ENCODE assay signal across 8 cellular contexts in genomic region chr7:93374345-93374940, GRCh38.
A peak's percentile ranks its signal among the peaks of the same experiment; 100 is the strongest.
DNase-seq lines count a peak whose midpoint lies in the region; ATAC-seq and TF ChIP-seq lines count a peak whose summit lies in the region.

No MANE protein-coding gene starts in this region.

- H3K36me3 Mint-ChIP-seq in activated naive CD4-positive, alpha-beta T cell treated with anti-CD3 and anti-CD28 coated beads, Interleukin-2, amount 10 ng/mL, durations not matched to agents 7 days and 5 days = no peaks in the 10 kb centered on the region

- ATAC-seq in GM21390 (IDR thresholded peaks at IDR 0.05; ENCODE audit: unreplicated experiment) (peak; percentile 59), SK-N-SH treated with all-trans-retinoic acid at 6 μM for 48 hours (peak; percentile 95), HG03439 (IDR thresholded peaks at IDR 0.05; ENCODE audit: unreplicated experiment) (no peak)

- H3K4me3 Mint-ChIP-seq in activated naive CD4-positive, alpha-beta T cell treated with anti-CD3 and anti-CD28 coated beads, Interleukin-2, amount 10 ng/mL, durations not matched to agents 7 days and 5 days = no peak overlapping the region

- peaks cover 24% of the 10 kb centered on the region for H3K27me3 Mint-ChIP-seq in activated naive CD4-positive, alpha-beta T cell treated with anti-CD3 and anti-CD28 coated beads, Interleukin-2, amount 10 ng/mL, durations not matched to agents 7 days and 5 days

- CTCF ChIA-PET in activated naive CD4-positive, alpha-beta T cell treated with anti-CD3 and anti-CD28 coated beads, Interleukin-2, amount 10 ng/mL, durations not matched to agents 7 days and 5 days (lab: Charles Lee) = interaction anchor here (0.8 to 1.5 kb wide), 5 partner anchors 9 to 128 kb away, joined by 3 to 6 read pairs (median 5); no protein-coding TSS in a partner anchor

- no peaks in the 10 kb centered on the region for H3K9me3 Mint-ChIP-seq in activated naive CD4-positive, alpha-beta T cell treated with anti-CD3 and anti-CD28 coated beads, Interleukin-2, amount 10 ng/mL, durations not matched to agents 7 days and 5 days

- no peaks in the 10 kb centered on the region for H3K4me1 Mint-ChIP-seq in activated naive CD4-positive, alpha-beta T cell treated with anti-CD3 and anti-CD28 coated beads, Interleukin-2, amount 10 ng/mL, durations not matched to agents 7 days and 5 days

- peak; percentile 38 for DNase-seq in EL
- peak; percentile 20 for DNase-seq in HuH-7 (ENCODE audit: low spot score)
- peak; percentile 18 for DNase-seq in glomerular endothelial cell (ENCODE audit: extremely low read depth, low read depth, low spot score)
- DNase-seq in activated naive CD4-positive, alpha-beta T cell treated with anti-CD3 and anti-CD28 coated beads, Interleukin-2, amount 10 ng/mL, durations not matched to agents 7 days and 5 days = no peak
- no peak for DNase-seq in activated CD8-positive, alpha-beta memory T cell treated with anti-CD3 and anti-CD28 coated beads, Interleukin-2, amount 50 U/mL, for 4 hours

- no peak overlapping the region for H3K27ac Mint-ChIP-seq in activated naive CD4-positive, alpha-beta T cell treated with anti-CD3 and anti-CD28 coated beads, Interleukin-2, amount 10 ng/mL, durations not matched to agents 7 days and 5 days

TF ChIP-seq in SK-N-SH treated with all-trans-retinoic acid at 6 μM for 48 hours, 23 proteins besides CTCF, POLR2A, EP300 and RAD21:
- TF ChIP-seq ZNF8 (CRISPR knock-in tag; IDR thresholded peaks at IDR 0.05) (no peak), CREB5 (CRISPR knock-in tag; IDR thresholded peaks at IDR 0.05; ENCODE audit: low read depth) (no peak), RARB (CRISPR knock-in tag; IDR thresholded peaks at IDR 0.05) (no peak), TOX (CRISPR knock-in tag; IDR thresholded peaks at IDR 0.05; ENCODE audit: borderline replicate concordance) (no peak), ZFP30 (CRISPR knock-in tag; IDR thresholded peaks at IDR 0.05) (no peak), CSRNP3 (CRISPR knock-in tag; IDR thresholded peaks at IDR 0.05) (no peak), OSR1 (CRISPR knock-in tag; IDR thresholded peaks at IDR 0.05) (no peak), ISL1 (CRISPR knock-in tag; IDR thresholded peaks at IDR 0.05) (no peak), PPARA (CRISPR knock-in tag; IDR thresholded peaks at IDR 0.05; ENCODE audit: borderline replicate concordance) (no peak), POU6F1 (CRISPR knock-in tag; IDR thresholded peaks at IDR 0.05; ENCODE audit: borderline replicate concordance, low read depth) (no peak)

Comparison
In these comparisons a context has a peak if more than half of its experiments do, and no peak if none do; other contexts are left out.
1. DNase-seq: peak in EL (single experiment), HuH-7 (single experiment) and glomerular endothelial cell (single experiment); none in activated naive CD4-positive, alpha-beta T cell treated with anti-CD3 and anti-CD28 coated beads, Interleukin-2, amount 10 ng/mL, durations not matched to agents 7 days and 5 days (single experiment) and activated CD8-positive, alpha-beta memory T cell treated with anti-CD3 and anti-CD28 coated beads, Interleukin-2, amount 50 U/mL, for 4 hours (single experiment).